In genomic region chr2:224945134-224945533, GRCh38 we compare ENCODE assay signal across 10 cellular contexts.
DNase-seq lines count a peak whose midpoint lies in the region; ATAC-seq, FAIRE-seq and TF ChIP-seq lines count a peak whose summit lies in the region.
"Had no signal": no experiment of that assay in that cellular context is flagged by ENCODE, and none has a peak within 500 bp of the region (broad histone marks: within the 10 kb centered on the region; RNA-seq: fewer than 3 reads in every experiment).

No MANE protein-coding gene starts in this region.

- H3K27ac Mint-ChIP-seq in activated naive CD8-positive, alpha-beta T cell = peak overlapping the region; percentile 92
- H3K27ac Mint-ChIP-seq in Caco-2 (ENCODE audit: unreplicated experiment) = no peak overlapping the region

- TF ChIP-seq CTCF in osteoblast (IDR thresholded peaks at IDR 0.05; ENCODE audit: extremely low read depth, low read depth, low read length) (no peak), Caco-2 (IDR thresholded peaks at IDR 0.05; ENCODE audit: insufficient read depth in 1 of 2, low read depth in 1 of 2, low read length in 1 of 2, severe bottlenecking in 1 of 2, unreplicated experiment in 1 of 2) (no peak)

- H3K27ac ChIP-seq in osteoblast (ENCODE audit: low read depth, low read length) = peak overlapping the region; percentile 86
- H3K27ac ChIP-seq: testis had no signal

- no peaks in the 10 kb centered on the region for H3K27me3 Mint-ChIP-seq in activated naive CD8-positive, alpha-beta T cell
- peaks cover 6% of the 10 kb centered on the region for H3K27me3 Mint-ChIP-seq in Caco-2 (ENCODE audit: insufficient read depth, unreplicated experiment)

- H3K4me1 ChIP-seq in osteoblast (ENCODE audit: insufficient read depth, low read length) (peaks cover 40% of the 10 kb centered on the region), Caco-2 (no peaks in the 10 kb centered on the region)
- H3K4me1 ChIP-seq: testis had no signal

- peaks cover 77% of the 10 kb centered on the region for H3K4me1 Mint-ChIP-seq in activated naive CD8-positive, alpha-beta T cell (ENCODE audit: low read depth)
- no peaks in the 10 kb centered on the region for H3K4me1 Mint-ChIP-seq in Caco-2 (ENCODE audit: low read depth, unreplicated experiment)

- H3K27me3 ChIP-seq in osteoblast (ENCODE audit: insufficient read depth, low read length) (no peaks in the 10 kb centered on the region), Caco-2 (replicated peaks; ENCODE audit: control insufficient read depth, insufficient read depth, low read length) (no peaks in the 10 kb centered on the region)
- H3K27me3 ChIP-seq: testis had no signal

- BruUV-seq in Caco-2 (replicated peaks; lab: Mats Ljungman, UMichigan) = no TSS peak

- H3K36me3 ChIP-seq in osteoblast (ENCODE audit: insufficient read depth, low read length) = no peaks in the 10 kb centered on the region
- no peaks in the 10 kb centered on the region for H3K36me3 ChIP-seq in Caco-2 (ENCODE audit: control insufficient read depth, insufficient read depth, low read length)

- peak overlapping the region; percentile 94 for H3K4me3 Mint-ChIP-seq in activated naive CD8-positive, alpha-beta T cell
- H3K4me3 Mint-ChIP-seq in Caco-2 (ENCODE audit: unreplicated experiment) = no peak overlapping the region

- intact Hi-C loops in Caco-2 (cut with micrococcal nuclease; ENCODE audit: unreplicated experiment) = no loop called here

- H3K36me3 Mint-ChIP-seq in activated naive CD8-positive, alpha-beta T cell = peaks cover 4% of the 10 kb centered on the region
- H3K36me3 Mint-ChIP-seq in Caco-2 (ENCODE audit: insufficient read depth, unreplicated experiment) = no peaks in the 10 kb centered on the region

- peak; percentile 30 for ATAC-seq in HG02678 (IDR thresholded peaks at IDR 0.05; ENCODE audit: unreplicated experiment)
- no peak for ATAC-seq in HG02981 (IDR thresholded peaks at IDR 0.05; ENCODE audit: unreplicated experiment)
- ATAC-seq in GM19467 (IDR thresholded peaks at IDR 0.05; ENCODE audit: unreplicated experiment) = no peak

- peak; percentile 83 for FAIRE-seq in GM18507 (lab: Jason Lieb, UNC)
- FAIRE-seq: TTC549 had no signal

- POLR2A ChIA-PET in Caco-2 (lab: Charles Lee) = no interaction called here

- H3K79me2 ChIP-seq in osteoblast (ENCODE audit: insufficient read depth, low read length) = peaks cover 78% of the 10 kb centered on the region

- H3K9me3 Mint-ChIP-seq in activated naive CD8-positive, alpha-beta T cell (ENCODE audit: low read depth) = no peaks in the 10 kb centered on the region
- H3K9me3 Mint-ChIP-seq in Caco-2 (ENCODE audit: unreplicated experiment) = no peaks in the 10 kb centered on the region

- DNase-seq in GM18507 (ENCODE audit: extremely low spot score, insufficient read length, low read depth) = no peak
- DNase-seq in osteoblast (ENCODE audit: insufficient read length, low spot score, missing footprints) = no peak
- no peak for DNase-seq in Caco-2
- DNase-seq: NCI-H1694, testis had no signal

- H3K4me3 ChIP-seq in osteoblast (ENCODE audit: insufficient read depth, low read length) (no peak overlapping the region), Caco-2 (ENCODE audit: low read depth, low read length) (no peak overlapping the region)
- H3K4me3 ChIP-seq: testis had no signal

- H3K9me3 ChIP-seq in osteoblast (ENCODE audit: low read depth, low read length) = no peaks in the 10 kb centered on the region
- no peaks in the 10 kb centered on the region for H3K9me3 ChIP-seq in Caco-2
- H3K9me3 ChIP-seq: testis had no signal

- H3K4me2 ChIP-seq in osteoblast (ENCODE audit: insufficient read depth, low read length) = no peak overlapping the region

- CTCF ChIA-PET in Caco-2 (lab: Charles Lee) = no interaction called here

- no peaks in the 10 kb centered on the region for H4K20me1 ChIP-seq in osteoblast (ENCODE audit: insufficient read depth, low read length)

- H2AFZ ChIP-seq in osteoblast (ENCODE audit: low read length) = no peak overlapping the region
